ENCODE assay signal across 1 cellular context in genomic region chr1:30845237-30845636, GRCh38.
TF ChIP-seq lines count a peak whose summit lies in the region.

No MANE protein-coding gene starts in this region.

TF ChIP-seq in K562, 482 proteins besides CTCF, POLR2A, EP300 and RAD21 (continued from another document and continues in another):
- peak; percentile 69 for TF ChIP-seq ZNF79 (CRISPR knock-in tag; IDR thresholded peaks at IDR 0.05; ENCODE audit: low read depth)
- TF ChIP-seq TSHZ1 (CRISPR knock-in tag; IDR thresholded peaks at IDR 0.05), result 0 out of 2 replicates have a peak, but pooled peaks have one; percentile 38
- peak; percentile 76; the same call in 1 of the 2 replicates for TF ChIP-seq PTRF (tag; IDR thresholded peaks at IDR 0.05)
- peak in 1 of 3 experiments; percentile 13 for TF ChIP-seq YY1 (IDR thresholded peaks at IDR 0.05; ENCODE audit: borderline replicate concordance in 1 of 3, control insufficient read depth in 1 of 3, extremely low read depth in 1 of 3, insufficient read depth in 3 of 3, insufficient read length in 1 of 3, insufficient replicate concordance in 2 of 3, low read depth in 1 of 3, low read length in 2 of 3)
- no peak for TF ChIP-seq ETV6 (IDR thresholded peaks at IDR 0.05; ENCODE audit: borderline replicate concordance in 1 of 2, low read depth in 2 of 2, low read length in 1 of 2)
- TF ChIP-seq ETV6 (CRISPR knock-in tag; IDR thresholded peaks at IDR 0.05; ENCODE audit: borderline replicate concordance), result no peak
- TF ChIP-seq ZNF507 (tag; conservative IDR thresholded peaks at IDR 0.05), result no peak
- TF ChIP-seq RREB1 (CRISPR knock-in tag; IDR thresholded peaks at IDR 0.05), result 0 out of 2 replicates have a peak, but pooled peaks have one; percentile 60
- TF ChIP-seq ZNF77 (CRISPR knock-in tag; IDR thresholded peaks at IDR 0.05), result 0 out of 2 replicates have a peak, but pooled peaks have one; percentile 51
- no peak; the same call in 1 of the 2 replicates for TF ChIP-seq CREB3 (tag; conservative IDR thresholded peaks at IDR 0.05; ENCODE audit: low read depth)
- TF ChIP-seq RBM25 (IDR thresholded peaks at IDR 0.05; ENCODE audit: low read depth, low read length, severe bottlenecking), result no peak
- no peak for TF ChIP-seq WHSC1 (IDR thresholded peaks at IDR 0.05; ENCODE audit: low read length)
- no peak for TF ChIP-seq KLF6 (CRISPR knock-in tag; IDR thresholded peaks at IDR 0.05; ENCODE audit: borderline replicate concordance)
- no peak for TF ChIP-seq ZNF655 (CRISPR knock-in tag; IDR thresholded peaks at IDR 0.05)
- no peak for TF ChIP-seq TEAD1 (CRISPR knock-in tag; IDR thresholded peaks at IDR 0.05)
- no peak for TF ChIP-seq ETS2 (tag; IDR thresholded peaks at IDR 0.05; ENCODE audit: borderline replicate concordance, poor library complexity, severe bottlenecking)
- TF ChIP-seq XRCC4 (IDR thresholded peaks at IDR 0.05; ENCODE audit: extremely low read depth, insufficient read depth, insufficient read length), result no peak
- no peak for TF ChIP-seq ZBTB49 (CRISPR knock-in tag; IDR thresholded peaks at IDR 0.05; ENCODE audit: borderline replicate concordance)
- TF ChIP-seq ZNF639 (CRISPR knock-in tag; conservative IDR thresholded peaks at IDR 0.05 in 1 of 2, IDR thresholded peaks at IDR 0.05 in 1 of 2), result 0 out of 4 replicates have a peak, but pooled peaks of 1 of the 2 experiments have one; percentile 57
- TF ChIP-seq ZSCAN32 (CRISPR knock-in tag; IDR thresholded peaks at IDR 0.05), result no peak
- TF ChIP-seq ZNF324 (CRISPR knock-in tag; IDR thresholded peaks at IDR 0.05), result no peak
- 0 out of 2 replicates have a peak, but pooled peaks have one; percentile 8 for TF ChIP-seq ZNF134 (CRISPR knock-in tag; conservative IDR thresholded peaks at IDR 0.05)
- peak; percentile 61; the same call in 1 of the 2 replicates for TF ChIP-seq ZNF583 (CRISPR knock-in tag; IDR thresholded peaks at IDR 0.05)
- peak; percentile 77 for TF ChIP-seq DDX20 (tag; IDR thresholded peaks at IDR 0.05; ENCODE audit: low read depth)
- TF ChIP-seq HNRNPLL (IDR thresholded peaks at IDR 0.05; ENCODE audit: low read depth, low read length, poor library complexity, severe bottlenecking), result no peak
- peak; percentile 77 for TF ChIP-seq MEF2D (tag; conservative IDR thresholded peaks at IDR 0.05; ENCODE audit: low read depth)
- TF ChIP-seq MYC (IDR thresholded peaks at IDR 0.05; ENCODE audit: low read depth, low read length), result no peak
- TF ChIP-seq MYC (CRISPR knock-in tag; IDR thresholded peaks at IDR 0.05; ENCODE audit: borderline replicate concordance, low read depth), result no peak
- peak; percentile 40; the same call in 1 of the 2 replicates for TF ChIP-seq PYGO2 (tag; IDR thresholded peaks at IDR 0.05)
- no peak for TF ChIP-seq ARID3A (IDR thresholded peaks at IDR 0.05; ENCODE audit: borderline replicate concordance, low read depth, low read length)
- no peak for TF ChIP-seq ZNF609 (CRISPR knock-in tag; IDR thresholded peaks at IDR 0.05; ENCODE audit: borderline replicate concordance)
- no peak for TF ChIP-seq PHTF2 (CRISPR knock-in tag; IDR thresholded peaks at IDR 0.05)
- TF ChIP-seq MCM3 (IDR thresholded peaks at IDR 0.05), result no peak
